Comparison of ENCODE assay signal across 10 cellular contexts in the genomic region with DNA sequence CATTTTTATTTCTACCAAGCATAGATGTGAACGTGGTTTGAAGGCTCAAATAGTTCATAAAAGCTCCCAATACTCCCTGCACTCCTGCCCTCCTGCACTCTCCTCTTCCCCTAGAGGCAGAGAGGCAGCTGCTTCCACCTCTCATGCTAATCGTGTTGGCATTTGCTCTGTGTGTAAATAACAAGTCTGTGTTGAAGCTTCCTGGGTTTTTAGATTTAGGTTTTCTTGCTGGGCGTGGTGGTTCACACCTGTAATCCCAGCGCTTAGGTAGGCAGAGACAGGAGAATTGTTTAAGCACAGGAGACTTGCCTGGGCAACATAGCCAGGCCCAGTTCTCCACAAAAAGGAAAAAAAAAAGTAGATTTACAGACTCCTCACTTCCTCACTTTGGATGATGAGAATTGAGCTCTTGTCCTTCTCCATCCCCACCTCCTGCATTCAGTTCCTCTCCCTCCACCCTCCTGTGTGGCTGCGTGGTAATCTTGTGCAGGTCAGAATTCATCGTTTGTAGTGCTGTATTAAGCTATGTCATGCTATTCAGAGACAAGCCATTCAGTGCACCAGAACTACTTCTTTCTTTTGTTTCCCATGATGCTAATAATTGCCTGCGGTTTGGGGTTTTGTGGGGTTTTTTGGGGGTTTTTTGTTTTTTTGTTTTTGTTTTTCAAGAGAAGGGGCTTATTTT. TPM values are rescaled to one million over a fixed set of nuclear protein-coding genes. Genes with fewer than 3 reads are reported as not detected.
A peak's percentile ranks its signal among the peaks of the same experiment; 100 is the strongest.
DNase-seq lines count a peak whose midpoint lies in the region; ATAC-seq and TF ChIP-seq lines count a peak whose summit lies in the region.
"Had no signal": no experiment of that assay in that cellular context is flagged by ENCODE, and none has a peak within 500 bp of the region (broad histone marks: within the 10 kb centered on the region; RNA-seq: fewer than 3 reads in every experiment).

No MANE protein-coding gene starts in this region.

- peaks cover 9% of the 10 kb centered on the region for H3K4me1 Mint-ChIP-seq in endothelial cell (ENCODE audit: unreplicated experiment)

- DNase-seq in endothelial cell (ENCODE audit: low spot score) (no peak), Peyer's patch (no peak), hypothalamus (lab: John Stamatoyannopoulos, UW) (no peak), A673 (ENCODE audit: low spot score) (no peak)
- DNase-seq in effector CD4-positive, alpha-beta T cell: no peak

- intact Hi-C loops in A673 (cut with micrococcal nuclease; ENCODE audit: unreplicated experiment): no loop called here

- CTCF ChIA-PET in A673 (lab: Charles Lee): no interaction called here

- H3K27ac Mint-ChIP-seq in endothelial cell (ENCODE audit: unreplicated experiment): peak overlapping the region; percentile 33

- H3K27me3 Mint-ChIP-seq in endothelial cell (ENCODE audit: unreplicated experiment): peaks cover 12% of the 10 kb centered on the region

- H3K4me1 ChIP-seq in Peyer's patch: no peaks in the 10 kb centered on the region
- H3K4me1 ChIP-seq in A673 (ENCODE audit: insufficient read depth, low read length, poor library complexity, severe bottlenecking): no peaks in the 10 kb centered on the region

- no peaks in the 10 kb centered on the region for H3K9me3 Mint-ChIP-seq in endothelial cell (ENCODE audit: unreplicated experiment)
- H3K9me3 Mint-ChIP-seq: central memory CD8-positive, alpha-beta T cell had no signal

- TF ChIP-seq CTCF in GM12872 (IDR thresholded peaks at IDR 0.05; ENCODE audit: insufficient read depth, low read depth, low read length) (0 out of 3 replicates have a peak, but pooled peaks have one; percentile 11), endothelial cell (IDR thresholded peaks at IDR 0.05; ENCODE audit: unreplicated experiment) (no peak), Peyer's patch (IDR thresholded peaks at IDR 0.05) (no peak), A673 (conservative IDR thresholded peaks at IDR 0.05; ENCODE audit: low read depth, low read length) (no peak)

- no TSS peak for BruUV-seq in A673 (replicated peaks; lab: Mats Ljungman, UMichigan)

- H3K27me3 ChIP-seq in Peyer's patch (no peaks in the 10 kb centered on the region), A673 (replicated peaks; ENCODE audit: insufficient read depth, low read depth, low read length, poor library complexity) (no peaks in the 10 kb centered on the region)

- POLR2A ChIA-PET in A673 (lab: Charles Lee; ENCODE audit: low non-redundant PET): no interaction called here

- H3K36me3 ChIP-seq in Peyer's patch: no peaks in the 10 kb centered on the region
- no peaks in the 10 kb centered on the region for H3K36me3 ChIP-seq in A673 (ENCODE audit: insufficient read depth, low read length, poor library complexity, severe bottlenecking)

- H3K36me3 Mint-ChIP-seq in endothelial cell (ENCODE audit: low read depth, unreplicated experiment): no peaks in the 10 kb centered on the region

- TF ChIP-seq POLR2A in Peyer's patch (IDR thresholded peaks at IDR 0.05): no peak

- peak; percentile 67 for ATAC-seq in GM19452 (IDR thresholded peaks at IDR 0.05; ENCODE audit: unreplicated experiment)
- peak; percentile 74 for ATAC-seq in HG03520 (IDR thresholded peaks at IDR 0.05; ENCODE audit: unreplicated experiment)

- H3K27ac ChIP-seq in Peyer's patch: no peak overlapping the region
- H3K27ac ChIP-seq in A673 (ENCODE audit: low read depth, low read length, poor library complexity, severe bottlenecking): no peak overlapping the region

- H3K9me3 ChIP-seq in Peyer's patch (no peaks in the 10 kb centered on the region), A673 (ENCODE audit: low read depth, low read length, poor library complexity, severe bottlenecking) (no peaks in the 10 kb centered on the region)

- no peak overlapping the region for H3K4me3 ChIP-seq in Peyer's patch
- no peak overlapping the region for H3K4me3 ChIP-seq in A673 (ENCODE audit: low read depth, low read length, poor library complexity, severe bottlenecking)

- H3K4me3 Mint-ChIP-seq in endothelial cell (ENCODE audit: unreplicated experiment): no peak overlapping the region
- H3K4me3 Mint-ChIP-seq: central memory CD8-positive, alpha-beta T cell had no signal

RNA-seq across cellular contexts. Expression of gene MAL, which starts 37.4 kb away (rescaled TPM):
- not detected for total RNA-seq in endothelial cell (ENCODE audit: unreplicated experiment)
- total RNA-seq in Peyer's patch: 1 to 10 TPM in 1 of 4 donors, not detected in 3; 1.2 TPM
- not detected in 2 replicates for total RNA-seq in A673 (2021)
- total RNA-seq: HT1080 had no signal

RNA-seq across cellular contexts. Expression of gene MRPS5, which starts 58.8 kb away (rescaled TPM):
- total RNA-seq in endothelial cell (ENCODE audit: unreplicated experiment): 47.5 TPM
- 10 to 100 TPM; 52.0 to 87.3 (median 66.2) TPM for total RNA-seq in Peyer's patch
- 99.7 and 103 TPM in 2 replicates for total RNA-seq in A673 (2021)
